Comparison of ENCODE assay signal across 10 cellular contexts in the genomic region with DNA sequence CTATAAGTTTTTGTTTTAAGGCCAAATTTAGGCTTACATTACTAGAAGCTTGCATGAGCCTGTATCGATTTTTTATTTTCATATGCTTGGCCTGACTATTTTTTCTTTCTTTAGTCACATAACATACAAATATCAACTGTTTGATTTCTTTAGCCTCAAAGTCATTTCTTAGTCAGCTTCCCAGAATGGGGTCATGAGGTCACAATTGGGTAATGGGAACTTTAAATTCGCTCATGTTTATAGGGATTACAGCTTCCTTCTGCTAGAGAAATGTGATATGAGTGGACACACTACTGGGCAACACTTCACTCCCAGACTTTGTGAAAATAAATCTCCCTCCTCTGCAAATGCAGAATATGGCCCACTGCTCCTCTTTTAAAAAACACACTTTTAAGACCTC. TPM values are rescaled to one million over a fixed set of nuclear protein-coding genes. Genes with fewer than 3 reads are reported as not detected.
DNase-seq lines count a peak whose midpoint lies in the region; ATAC-seq and TF ChIP-seq lines count a peak whose summit lies in the region.
"Had no signal": no experiment of that assay in that cellular context is flagged by ENCODE, and none has a peak within 500 bp of the region (broad histone marks: within the 10 kb centered on the region; RNA-seq: fewer than 3 reads in every experiment).

No MANE protein-coding gene starts in this region.

- no peak overlapping the region for H3K9ac ChIP-seq in mesendoderm (ENCODE audit: low read length)

- no peak overlapping the region for H2AK5ac ChIP-seq in mesendoderm (ENCODE audit: low read length)

- peak overlapping the region; percentile 54; the same call in 1 of the 2 replicates for H2AFZ ChIP-seq in OCI-LY7 (ENCODE audit: low read length)

- H3K36me3 ChIP-seq in OCI-LY7 (ENCODE audit: insufficient read depth, low read length) (no peaks in the 10 kb centered on the region), mesendoderm (ENCODE audit: control insufficient read depth, insufficient read depth, low read length) (no peaks in the 10 kb centered on the region)
- H3K36me3 ChIP-seq: transverse colon had no signal

- POLR2A ChIA-PET in OCI-LY7 (lab: Charles Lee) = interaction anchor here (0.8 to 2.3 kb wide), 7 partner anchors 9 to 111 kb away, joined by 3 to 15 read pairs (median 6); a partner anchor contains a TSS

- ATAC-seq in GM21723 (IDR thresholded peaks at IDR 0.05; ENCODE audit: unreplicated experiment) = peak; percentile 0

- H3K79me2 ChIP-seq in OCI-LY7 (ENCODE audit: insufficient read depth, low read depth, low read length) = no peaks in the 10 kb centered on the region
- no peaks in the 10 kb centered on the region for H3K79me2 ChIP-seq in mesendoderm (ENCODE audit: control insufficient read depth, insufficient read depth, low read length)

- H3K56ac ChIP-seq in mesendoderm (ENCODE audit: low read length) = no peak overlapping the region

- H2BK120ac ChIP-seq in mesendoderm (ENCODE audit: low read depth, low read length) = no peak overlapping the region

- no peaks in the 10 kb centered on the region for H3K79me1 ChIP-seq in mesendoderm (ENCODE audit: low read length)

- H4K20me1 ChIP-seq in OCI-LY7 (ENCODE audit: insufficient read depth, low read length) = no peaks in the 10 kb centered on the region

- no peak for TF ChIP-seq CTCF in OCI-LY7 (conservative IDR thresholded peaks at IDR 0.05; ENCODE audit: low read length)

- H3K4me1 ChIP-seq in OCI-LY7 (ENCODE audit: insufficient read depth, low read length, poor library complexity, severe bottlenecking) (peaks cover 14% of the 10 kb centered on the region), mesendoderm (ENCODE audit: control insufficient read depth, low read depth, low read length) (no peaks in the 10 kb centered on the region)

- no peak overlapping the region for H3K18ac ChIP-seq in mesendoderm (ENCODE audit: low read length)

- H3K4me2 ChIP-seq in OCI-LY7 (ENCODE audit: low read length) (peak overlapping the region; percentile 28; the same call in 1 of the 2 replicates), mesendoderm (ENCODE audit: low read length) (no peak overlapping the region)

- H4K5ac ChIP-seq in mesendoderm (ENCODE audit: low read length) = no peak overlapping the region

- no CpG with 5 or more reads among the region's 2 CpGs for WGBS in mesendoderm (ENCODE audit: extremely low coverage, insufficient coverage, low lambda C conversion rate)

- H2BK5ac ChIP-seq in mesendoderm (ENCODE audit: low read length) = no peak overlapping the region

- no peaks in the 10 kb centered on the region for H3K9me2 ChIP-seq in OCI-LY7 (ENCODE audit: insufficient read depth, low read length)

- no peak overlapping the region for H4K8ac ChIP-seq in mesendoderm (ENCODE audit: low read depth, low read length)

- no peak overlapping the region for H2BK15ac ChIP-seq in mesendoderm (replicated peaks; ENCODE audit: low read depth)

- no peaks in the 10 kb centered on the region for H3K9me3 ChIP-seq in OCI-LY7 (ENCODE audit: low read length)
- H3K9me3 ChIP-seq: transverse colon had no signal

- no peak overlapping the region for H3K23ac ChIP-seq in mesendoderm (ENCODE audit: low read length)

- no peaks in the 10 kb centered on the region for H3K27me3 ChIP-seq in mesendoderm (ENCODE audit: insufficient read depth, low read length, poor library complexity)
- H3K27me3 ChIP-seq: transverse colon had no signal

- no TSS peak for BruUV-seq in OCI-LY7 (replicated peaks; lab: Mats Ljungman, UMichigan)

- CTCF ChIA-PET in OCI-LY7 (lab: Charles Lee; ENCODE audit: unreplicated experiment) = no interaction called here

- intact Hi-C loops in OCI-LY7 (cut with micrococcal nuclease; ENCODE audit: unreplicated experiment) = no loop called here

- DNase-seq in CD1c-positive myeloid dendritic cell (ENCODE audit: extremely low spot score) (peak; percentile 84), OCI-LY7 (ENCODE audit: low spot score) (no peak), fibroblast of the conjunctiva (ENCODE audit: low read depth) (peak; percentile 44), SHP77 (lab: John Stamatoyannopoulos, UW) (no peak), GM19238 (ENCODE audit: insufficient read length, low spot score) (no peak), activated gamma-delta T cell treated with Interleukin-2 at 50 U/mL for 16 hours (no peak), mesendoderm (no peak)
- DNase-seq: NCI-H446, transverse colon had no signal

- H3K4ac ChIP-seq in mesendoderm (ENCODE audit: low read depth, low read length) = no peak overlapping the region

- H3K27ac ChIP-seq in OCI-LY7 (ENCODE audit: low read depth, low read length, poor library complexity, severe bottlenecking) = no peak overlapping the region
- no peak overlapping the region for H3K27ac ChIP-seq in mesendoderm (ENCODE audit: low read depth, low read length)

- H3K4me3 ChIP-seq in OCI-LY7 (ENCODE audit: low read depth, low read length, poor library complexity, severe bottlenecking) = no peak overlapping the region
- H3K4me3 ChIP-seq in mesendoderm (ENCODE audit: low read length) = no peak overlapping the region
- H3K4me3 ChIP-seq: transverse colon had no signal

RNA-seq across cellular contexts. Expression of a gene that starts 9.1 kb away (rescaled TPM):
- 9.7 and 10.0 TPM in 2 replicates for total RNA-seq in OCI-LY7 (2014; rRNA removed; shearing (Covaris generic))
- 13.4 and 14.8 TPM in 2 replicates for total RNA-seq in OCI-LY7 (2022)
- polyA plus RNA-seq in mesendoderm (2013, experiment 1 of 2) = 3.8 TPM
- polyA plus RNA-seq in mesendoderm (2013, experiment 2 of 2) = 4.3 TPM

Comparison
In these comparisons a context has a peak if more than half of its experiments do, and no peak if none do; other contexts are left out.
1. DNase-seq: peak in CD1c-positive myeloid dendritic cell (single experiment) and fibroblast of the conjunctiva (single experiment); none in OCI-LY7 (single experiment), SHP77 (0 of 2), GM19238 (single experiment), activated gamma-delta T cell treated with Interleukin-2 at 50 U/mL for 16 hours (single experiment) and mesendoderm (single experiment).